26 cellular contexts compared by ENCODE assay signal in the genomic region with DNA sequence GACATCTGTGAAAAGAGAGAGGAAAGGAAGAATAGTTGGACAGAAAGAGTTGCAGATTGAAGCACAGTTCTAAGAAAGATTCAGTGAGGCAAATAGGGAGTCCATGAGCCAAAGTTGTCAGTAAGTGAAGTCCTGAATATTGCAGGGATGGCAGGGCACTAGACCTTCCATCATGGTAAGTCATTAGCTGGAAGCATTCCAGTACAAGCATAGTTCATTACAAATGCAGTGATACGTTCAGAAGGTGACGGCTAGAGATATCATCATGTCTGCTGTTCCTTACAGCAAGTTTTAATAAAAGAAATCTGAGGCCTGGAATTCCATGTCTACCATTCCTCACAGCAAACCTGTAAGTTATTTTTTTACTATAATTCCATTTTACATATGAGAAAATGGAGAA.
"Had no signal": no experiment of that assay in that cellular context is flagged by ENCODE, and none has a peak within 500 bp of the region (broad histone marks: within the 10 kb centered on the region; RNA-seq: fewer than 3 reads in every experiment).

No MANE protein-coding gene starts in this region.

- H3K9ac ChIP-seq: neural progenitor cell had no signal

- ATAC-seq: activated CD4-positive, CD25-positive, alpha-beta regulatory T cell treated with anti-CD3 and anti-CD28 coated beads, Interleukin-2, amount 50 U/mL, for 24 hours; foreskin keratinocyte; left colon; natural killer cell; right cardiac atrium; T-helper 17 cell; upper lobe of right lung had no signal

- H3K4me1 ChIP-seq: adrenal gland, esophagus muscularis mucosa, foreskin keratinocyte, neural progenitor cell, suprapubic skin, tibial artery, upper lobe of right lung had no signal

- H3K4me1 Mint-ChIP-seq: activated naive CD8-positive, alpha-beta T cell treated with anti-CD3 and anti-CD28 coated beads for 36 hours; natural killer cell; neural progenitor cell; T-helper 17 cell had no signal

- H3K4me3 Mint-ChIP-seq: activated naive CD8-positive, alpha-beta T cell treated with anti-CD3 and anti-CD28 coated beads for 36 hours; natural killer cell; neural progenitor cell; T-helper 17 cell had no signal

- H3K9me3 ChIP-seq: adrenal gland, esophagus muscularis mucosa, suprapubic skin, tibial artery, upper lobe of right lung had no signal

- H3K27me3 Mint-ChIP-seq: activated naive CD8-positive, alpha-beta T cell treated with anti-CD3 and anti-CD28 coated beads for 36 hours; T-helper 17 cell had no signal

- DNase-seq: activated CD4-positive, alpha-beta T cell treated with anti-CD3 and anti-CD28 coated beads for 48 hours; activated CD4-positive, alpha-beta T cell treated with anti-CD3 and anti-CD28 coated beads, Interleukin-2, amount 50 U/mL, for 48 hours; activated CD8-positive, alpha-beta memory T cell treated with anti-CD3 and anti-CD28 coated beads for 24 hours; activated effector memory CD4-positive, alpha-beta T cell treated with Interleukin-2 at 50 U/mL for 16 hours; activated naive CD4-positive, alpha-beta T cell treated with Interleukin-2 at 50 U/mL for 16 hours; activated naive CD8-positive, alpha-beta T cell treated with anti-CD3 and anti-CD28 coated beads for 36 hours; adrenal gland; aorta; brain microvascular endothelial cell; foreskin keratinocyte; left colon; midbrain; natural killer cell; right cardiac atrium; stimulated activated CD4-positive, alpha-beta T cell treated with anti-CD3 and anti-CD28 coated beads, Interleukin-15, amount 100 ng/mL, for 24 hours; stimulated activated CD4-positive, alpha-beta T cell treated with anti-CD3 and anti-CD28 coated beads, Interleukin-2, amount 100 ng/mL, for 24 hours; stimulated activated naive CD4-positive, alpha-beta T cell; T-helper 17 cell; T1000; tibial artery; upper lobe of right lung; WERI-Rb-1 had no signal

- H3K4me3 ChIP-seq: adrenal gland, esophagus muscularis mucosa, neural progenitor cell, suprapubic skin, tibial artery, upper lobe of right lung had no signal

- H3K9me3 Mint-ChIP-seq: neural progenitor cell had no signal

- H3K36me3 Mint-ChIP-seq: activated naive CD8-positive, alpha-beta T cell treated with anti-CD3 and anti-CD28 coated beads for 36 hours; natural killer cell; neural progenitor cell had no signal

- H3K27ac ChIP-seq: adrenal gland, brain microvascular endothelial cell, esophagus muscularis mucosa, foreskin keratinocyte, neural progenitor cell, suprapubic skin, tibial artery, upper lobe of right lung, WERI-Rb-1 had no signal

- H2AFZ ChIP-seq: neural progenitor cell had no signal

- H3K27me3 ChIP-seq: adrenal gland, brain microvascular endothelial cell, esophagus muscularis mucosa, foreskin keratinocyte, neural progenitor cell, suprapubic skin, tibial artery, upper lobe of right lung had no signal

- H3K27ac Mint-ChIP-seq: activated naive CD8-positive, alpha-beta T cell treated with anti-CD3 and anti-CD28 coated beads for 36 hours; natural killer cell; neural progenitor cell; T-helper 17 cell had no signal

- H3K36me3 ChIP-seq: adrenal gland, brain microvascular endothelial cell, esophagus muscularis mucosa, neural progenitor cell, suprapubic skin, tibial artery, upper lobe of right lung, WERI-Rb-1 had no signal

- H3K4me2 ChIP-seq: neural progenitor cell had no signal
